In the genomic region with DNA sequence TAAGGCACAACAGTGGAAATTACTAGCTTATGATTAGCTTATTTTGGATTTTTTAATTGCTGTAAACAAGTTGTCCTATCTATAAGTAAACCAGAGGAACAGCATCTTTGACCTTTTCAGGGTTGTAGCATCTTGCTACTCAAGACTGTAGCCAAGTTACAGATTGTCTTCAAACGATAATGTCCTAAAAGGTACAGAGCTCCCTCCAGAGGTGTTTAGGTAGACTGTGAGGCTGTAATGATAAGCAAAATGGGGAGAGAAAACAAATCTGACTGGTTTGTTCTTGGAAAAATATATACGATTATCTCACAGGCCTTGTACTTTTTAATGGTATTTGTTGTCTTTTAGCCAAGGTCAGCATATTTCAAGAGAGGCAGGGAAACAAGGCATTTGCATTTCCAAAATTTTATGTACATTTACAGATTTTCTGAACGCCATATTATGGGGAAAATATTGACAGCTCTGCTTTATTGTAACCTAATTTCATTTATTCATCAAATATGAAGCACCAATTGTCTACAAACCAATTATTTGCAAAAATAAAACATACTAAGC, we compare ENCODE assay signal across 16 cellular contexts.
DNase-seq lines count a peak whose midpoint lies in the region; ATAC-seq, FAIRE-seq and TF ChIP-seq lines count a peak whose summit lies in the region.
"Had no signal": no experiment of that assay in that cellular context is flagged by ENCODE, and none has a peak within 500 bp of the region (broad histone marks: within the 10 kb centered on the region; RNA-seq: fewer than 3 reads in every experiment).

No MANE protein-coding gene starts in this region.

- DNase-seq in A549 (ENCODE audit: low read depth in 1 of 2, low spot score in 1 of 2) (no peak), HuH-7 (ENCODE audit: low spot score) (peak; percentile 1), SW480 (ENCODE audit: low spot score) (peak; percentile 2), iPS DF 4.7 (ENCODE audit: extremely low read depth, low spot score) (peak; percentile 11), upper lobe of right lung (no peak), middle frontal gyrus (ENCODE audit: extremely low spot score, low spot score) (no peak)
- DNase-seq in activated naive CD8-positive, alpha-beta T cell treated with anti-CD3 and anti-CD28 coated beads, Interleukin-2, amount 50 U/mL, for 24 hours, result no peak
- DNase-seq: activated T-cell treated with anti-CD3 and anti-CD28 coated beads, Interleukin-2, amount 50 U/mL, for 4 hours; GOT3; naive thymus-derived CD8-positive, alpha-beta T cell; SIG-M5; upper lobe of left lung had no signal

- 11% methylated on average over 3 of the region's 3 CpGs for whole genome bisulfite sequencing in A549 (ENCODE audit: missing lambda C conversion rate)

- no peak overlapping the region for H3K4me3 Mint-ChIP-seq in activated naive CD8-positive, alpha-beta T cell treated with anti-CD3 and anti-CD28 coated beads, Interleukin-2, amount 50 U/mL, for 24 hours
- H3K4me3 Mint-ChIP-seq: activated T-cell treated with anti-CD3 and anti-CD28 coated beads, Interleukin-2, amount 50 U/mL, for 4 hours; naive thymus-derived CD8-positive, alpha-beta T cell had no signal

- no peak overlapping the region for H3K4me3 ChIP-seq in A549
- no peak overlapping the region for H3K4me3 ChIP-seq in upper lobe of right lung
- H3K4me3 ChIP-seq: skin epidermis, upper lobe of left lung had no signal

- no peak overlapping the region for H3K4me2 ChIP-seq in A549

- H3K36me3 Mint-ChIP-seq in activated naive CD8-positive, alpha-beta T cell treated with anti-CD3 and anti-CD28 coated beads, Interleukin-2, amount 50 U/mL, for 24 hours (ENCODE audit: low read depth), result no peaks in the 10 kb centered on the region
- H3K36me3 Mint-ChIP-seq: naive thymus-derived CD8-positive, alpha-beta T cell had no signal

- CTCF ChIA-PET in A549 (lab: Yijun Ruan, JAX), result no interaction called here

- TF ChIP-seq CTCF in A549 (IDR thresholded peaks at IDR 0.05) (no peak), upper lobe of right lung (IDR thresholded peaks at IDR 0.05) (no peak)

- H3K9me3 ChIP-seq in A549 (no peaks in the 10 kb centered on the region), upper lobe of right lung (no peaks in the 10 kb centered on the region)
- H3K9me3 ChIP-seq: upper lobe of left lung had no signal

- no peaks in the 10 kb centered on the region for H3K27me3 ChIP-seq in upper lobe of right lung
- H3K27me3 ChIP-seq: upper lobe of left lung had no signal

- intact Hi-C loops in upper lobe of right lung (cut with DNase I), result no loop called here

- TF ChIP-seq POLR2A in A549 (IDR thresholded peaks at IDR 0.05; ENCODE audit: low read length), result no peak

- POLR2A ChIA-PET in A549 (lab: Yijun Ruan, JAX), result no interaction called here

- no peaks in the 10 kb centered on the region for H3K27me3 Mint-ChIP-seq in activated naive CD8-positive, alpha-beta T cell treated with anti-CD3 and anti-CD28 coated beads, Interleukin-2, amount 50 U/mL, for 24 hours
- H3K27me3 Mint-ChIP-seq: naive thymus-derived CD8-positive, alpha-beta T cell had no signal

- no peak for TF ChIP-seq EP300 in A549 (IDR thresholded peaks at IDR 0.05)

- no peaks in the 10 kb centered on the region for H3K4me1 Mint-ChIP-seq in activated naive CD8-positive, alpha-beta T cell treated with anti-CD3 and anti-CD28 coated beads, Interleukin-2, amount 50 U/mL, for 24 hours
- H3K4me1 Mint-ChIP-seq: naive thymus-derived CD8-positive, alpha-beta T cell had no signal

- no peaks in the 10 kb centered on the region for H3K9me3 Mint-ChIP-seq in activated naive CD8-positive, alpha-beta T cell treated with anti-CD3 and anti-CD28 coated beads, Interleukin-2, amount 50 U/mL, for 24 hours
- H3K9me3 Mint-ChIP-seq: activated T-cell treated with anti-CD3 and anti-CD28 coated beads, Interleukin-2, amount 50 U/mL, for 4 hours had no signal

- ATAC-seq in A549, result no peak
- ATAC-seq in upper lobe of right lung, result no peak
- no peak for ATAC-seq in GM21367 (IDR thresholded peaks at IDR 0.05; ENCODE audit: unreplicated experiment)
- no peak for ATAC-seq in activated naive CD8-positive, alpha-beta T cell treated with anti-CD3 and anti-CD28 coated beads, Interleukin-2, amount 50 U/mL, for 24 hours
- ATAC-seq: activated CD4-positive, CD25-positive, alpha-beta regulatory T cell treated with anti-CD3 and anti-CD28 coated beads, Interleukin-2, amount 50 U/mL, for 24 hours; activated T-cell treated with anti-CD3 and anti-CD28 coated beads, Interleukin-2, amount 50 U/mL, for 4 hours; esophagus mucosa; naive thymus-derived CD8-positive, alpha-beta T cell had no signal

- FAIRE-seq in A549 (lab: Jason Lieb, UNC), result no peak

- H3K27ac Mint-ChIP-seq in activated naive CD8-positive, alpha-beta T cell treated with anti-CD3 and anti-CD28 coated beads, Interleukin-2, amount 50 U/mL, for 24 hours, result no peak overlapping the region
- H3K27ac Mint-ChIP-seq: naive thymus-derived CD8-positive, alpha-beta T cell had no signal

- H3K27ac ChIP-seq in A549 (no peak overlapping the region), upper lobe of right lung (no peak overlapping the region)
- H3K27ac ChIP-seq: skin epidermis, upper lobe of left lung had no signal

- no peaks in the 10 kb centered on the region for H3K36me3 ChIP-seq in upper lobe of right lung
- H3K36me3 ChIP-seq: upper lobe of left lung had no signal

- no peak for TF ChIP-seq RAD21 in A549 (conservative IDR thresholded peaks at IDR 0.05 in 1 of 2, IDR thresholded peaks at IDR 0.05 in 1 of 2)

- H3K4me1 ChIP-seq in A549, result no peaks in the 10 kb centered on the region
- H3K4me1 ChIP-seq in upper lobe of right lung, result no peaks in the 10 kb centered on the region
- H3K4me1 ChIP-seq: upper lobe of left lung had no signal

TF ChIP-seq in A549, 52 proteins besides CTCF, POLR2A, EP300 and RAD21:
- no peak for TF ChIP-seq EHF (CRISPR knock-in tag; IDR thresholded peaks at IDR 0.05)
- no peak for TF ChIP-seq MAZ (IDR thresholded peaks at IDR 0.05; ENCODE audit: borderline replicate concordance, low read depth, low read length)
- TF ChIP-seq POLR2AphosphoS2 (conservative IDR thresholded peaks at IDR 0.05; ENCODE audit: low read length), result no peak
- TF ChIP-seq HOXA7 (CRISPR knock-in tag; IDR thresholded peaks at IDR 0.05), result no peak
- no peak for TF ChIP-seq FOSL2 (IDR thresholded peaks at IDR 0.05)
- no peak for TF ChIP-seq FOSL2 (CRISPR knock-in tag; IDR thresholded peaks at IDR 0.05)
- TF ChIP-seq MAFK (IDR thresholded peaks at IDR 0.05; ENCODE audit: partially characterized antibody), result peak; percentile 71
TF ChIP-seq in A549: peak in this region for 1.

Comparison
In these comparisons a context has a peak if more than half of its experiments do, and no peak if none do; other contexts are left out.
1. DNase-seq: peak in HuH-7 (single experiment), SW480 (single experiment) and iPS DF 4.7 (single experiment); none in A549 (0 of 2), upper lobe of right lung (single experiment), middle frontal gyrus (single experiment) and activated naive CD8-positive, alpha-beta T cell treated with anti-CD3 and anti-CD28 coated beads, Interleukin-2, amount 50 U/mL, for 24 hours (single experiment).